In the genomic region with DNA sequence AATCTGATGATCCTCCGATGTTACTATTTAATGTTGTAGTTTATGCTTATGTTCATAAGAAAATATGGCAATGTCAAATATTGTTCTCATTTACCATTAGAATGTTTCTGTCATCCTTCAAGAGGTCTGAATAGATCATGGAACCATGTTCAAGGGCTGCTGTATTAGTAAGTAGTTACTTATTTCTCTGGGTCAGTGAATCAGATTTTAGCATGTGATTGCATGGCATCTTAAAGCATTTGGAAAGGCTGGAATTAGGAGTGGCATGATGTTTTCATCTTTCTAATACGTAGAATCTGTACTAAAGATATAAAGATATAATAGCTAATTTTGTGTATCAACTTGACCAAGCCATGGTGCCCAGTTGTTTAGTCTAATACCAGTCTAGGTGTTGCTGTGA, we compare ENCODE assay signal across 1 cellular context.
TF ChIP-seq lines count a peak whose summit lies in the region.

No MANE protein-coding gene starts in this region.

TF ChIP-seq in A549, 52 proteins besides CTCF, POLR2A, EP300 and RAD21 (continued from another document):
- TF ChIP-seq PHF8 (IDR thresholded peaks at IDR 0.05; ENCODE audit: borderline replicate concordance, low read depth) (no peak), CBX2 (IDR thresholded peaks at IDR 0.05; ENCODE audit: borderline replicate concordance, low read depth) (no peak), HOXB5 (CRISPR knock-in tag; IDR thresholded peaks at IDR 0.05) (no peak)
TF ChIP-seq in A549: peak in this region for 0.
